In the genomic region with DNA sequence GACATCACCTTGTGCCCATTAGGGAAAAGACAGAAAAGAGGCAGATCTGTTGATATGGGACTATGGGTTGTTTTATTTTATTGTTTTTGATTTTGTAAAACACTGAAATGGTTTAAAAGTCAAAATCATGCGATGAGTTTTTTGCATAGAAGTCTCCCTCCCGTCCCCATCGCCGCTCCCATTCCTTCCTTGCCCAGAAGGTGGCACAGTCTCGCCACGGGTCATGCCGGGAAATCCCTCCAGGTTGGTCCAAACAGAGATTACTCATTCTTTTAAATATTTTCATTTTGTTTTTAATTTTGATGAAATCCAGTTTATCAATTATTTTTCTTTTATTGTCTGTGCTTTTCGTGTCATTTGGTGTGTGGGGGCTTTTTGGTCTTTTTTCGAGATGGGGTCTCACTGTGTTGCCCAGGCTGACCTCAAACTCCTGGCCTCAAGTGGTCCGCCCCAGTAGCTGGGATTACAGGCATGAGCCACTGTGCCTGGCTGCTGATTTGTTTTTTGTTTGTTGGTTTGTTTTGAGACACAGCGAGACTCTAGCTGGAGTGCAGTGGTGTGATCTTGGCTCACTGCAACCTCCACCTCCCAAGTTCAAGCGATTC, we compare ENCODE assay signal across 8 cellular contexts. TPM values are rescaled to one million over a fixed set of nuclear protein-coding genes. Genes with fewer than 3 reads are reported as not detected.
A peak's percentile ranks its signal among the peaks of the same experiment; 100 is the strongest.
DNase-seq lines count a peak whose midpoint lies in the region; ATAC-seq and TF ChIP-seq lines count a peak whose summit lies in the region.

No MANE protein-coding gene starts in this region.

- peaks cover 58% of the 10 kb centered on the region for H3K36me3 Mint-ChIP-seq in activated T-helper 17 cell treated with anti-CD3 and anti-CD28 coated beads, Interleukin-2, amount 50 U/mL, for 72 hours (ENCODE audit: low read depth)

- H3K27me3 ChIP-seq in GM06990 (replicated peaks; ENCODE audit: control insufficient read depth, insufficient read depth, low read length), result no peaks in the 10 kb centered on the region

- H3K27ac Mint-ChIP-seq in activated T-helper 17 cell treated with anti-CD3 and anti-CD28 coated beads, Interleukin-2, amount 50 U/mL, for 72 hours, result no peak overlapping the region

- no peaks in the 10 kb centered on the region; the same call in 1 of the 2 replicates for H3K36me3 ChIP-seq in GM06990 (ENCODE audit: control insufficient read depth, insufficient read depth, low read length)

- no peaks in the 10 kb centered on the region for H3K9me3 Mint-ChIP-seq in activated T-helper 17 cell treated with anti-CD3 and anti-CD28 coated beads, Interleukin-2, amount 50 U/mL, for 72 hours

- CTCF ChIA-PET in AG04449 (lab: Yijun Ruan, JAX), result interaction anchor here (0.7 to 11.1 kb wide), 29 partner anchors 8 to 228 kb away, joined by 3 to 298 read pairs (median 4); a partner anchor contains a TSS

- TF ChIP-seq CTCF in AG04449 (IDR thresholded peaks at IDR 0.05; ENCODE audit: insufficient read depth, low read length, missing control alignments) (peak; percentile 84), GM06990 (IDR thresholded peaks at IDR 0.05; ENCODE audit: insufficient read depth, low read length, poor library complexity, severe bottlenecking) (peak; percentile 74)

- peaks cover 10% of the 10 kb centered on the region for H3K4me1 Mint-ChIP-seq in activated T-helper 17 cell treated with anti-CD3 and anti-CD28 coated beads, Interleukin-2, amount 50 U/mL, for 72 hours

- POLR2A ChIA-PET in AG04449 (lab: Yijun Ruan, JAX), result no interaction called here

- no peak overlapping the region for H3K4me3 ChIP-seq in AG04449 (ENCODE audit: low read depth, low read length)
- no peak overlapping the region for H3K4me3 ChIP-seq in GM06990 (replicated peaks; ENCODE audit: low read depth, low read length)

- no peak overlapping the region for H3K4me3 Mint-ChIP-seq in activated T-helper 17 cell treated with anti-CD3 and anti-CD28 coated beads, Interleukin-2, amount 50 U/mL, for 72 hours

- H3K27me3 Mint-ChIP-seq in activated T-helper 17 cell treated with anti-CD3 and anti-CD28 coated beads, Interleukin-2, amount 50 U/mL, for 72 hours, result no peaks in the 10 kb centered on the region

- no peak for DNase-seq in AG04449 (ENCODE audit: low read depth, low spot score)
- DNase-seq in GM06990 (ENCODE audit: extremely low read depth, insufficient read length), result no peak
- peak; percentile 28 for DNase-seq in NCI-H774 (lab: John Stamatoyannopoulos, UW)
- DNase-seq in cerebellum (ENCODE audit: low spot score), result peak; percentile 18
- peak; percentile 47 for DNase-seq in medulla oblongata (ENCODE audit: extremely low spot score)

- no peak for ATAC-seq in HG03565 (IDR thresholded peaks at IDR 0.05; ENCODE audit: unreplicated experiment)
- ATAC-seq in activated T-helper 17 cell treated with anti-CD3 and anti-CD28 coated beads, Interleukin-2, amount 50 U/mL, for 72 hours (replicated peaks), result no peak
- ATAC-seq in GM21576 (IDR thresholded peaks at IDR 0.05; ENCODE audit: unreplicated experiment), result no peak

RNA-seq across cellular contexts. Expression of a gene that starts 9.2 kb away (rescaled TPM):
- 13.4 TPM for total RNA-seq in cerebellum
- 10 to 100 TPM; 38.9 to 46.0 TPM for total RNA-seq in activated T-helper 17 cell treated with anti-CD3 and anti-CD28 coated beads, Interleukin-2, amount 50 U/mL, for 72 hours

RNA-seq across cellular contexts. Expression of a gene that starts 26.8 kb away (rescaled TPM):
- 55.1 TPM for total RNA-seq in cerebellum
- total RNA-seq in activated T-helper 17 cell treated with anti-CD3 and anti-CD28 coated beads, Interleukin-2, amount 50 U/mL, for 72 hours, result 100 to 1,000 TPM; 176 to 252 TPM

RNA-seq across cellular contexts. Expression of a gene that starts 36.3 kb away (rescaled TPM):
- 0.36 TPM for total RNA-seq in cerebellum
- under 1 TPM; 0.45 to 0.50 TPM for total RNA-seq in activated T-helper 17 cell treated with anti-CD3 and anti-CD28 coated beads, Interleukin-2, amount 50 U/mL, for 72 hours

RNA-seq across cellular contexts. Expression of a gene that starts 47.8 kb away (rescaled TPM):
- 1.00 TPM for total RNA-seq in cerebellum
- total RNA-seq in activated T-helper 17 cell treated with anti-CD3 and anti-CD28 coated beads, Interleukin-2, amount 50 U/mL, for 72 hours, result not detected

Comparison
In these comparisons a context has a peak if more than half of its experiments do, and no peak if none do; other contexts are left out.
1. DNase-seq: peak in NCI-H774 (single experiment), cerebellum (single experiment) and medulla oblongata (single experiment); none in AG04449 (single experiment) and GM06990 (single experiment).